20 cellular contexts compared by ENCODE assay signal in the genomic region with DNA sequence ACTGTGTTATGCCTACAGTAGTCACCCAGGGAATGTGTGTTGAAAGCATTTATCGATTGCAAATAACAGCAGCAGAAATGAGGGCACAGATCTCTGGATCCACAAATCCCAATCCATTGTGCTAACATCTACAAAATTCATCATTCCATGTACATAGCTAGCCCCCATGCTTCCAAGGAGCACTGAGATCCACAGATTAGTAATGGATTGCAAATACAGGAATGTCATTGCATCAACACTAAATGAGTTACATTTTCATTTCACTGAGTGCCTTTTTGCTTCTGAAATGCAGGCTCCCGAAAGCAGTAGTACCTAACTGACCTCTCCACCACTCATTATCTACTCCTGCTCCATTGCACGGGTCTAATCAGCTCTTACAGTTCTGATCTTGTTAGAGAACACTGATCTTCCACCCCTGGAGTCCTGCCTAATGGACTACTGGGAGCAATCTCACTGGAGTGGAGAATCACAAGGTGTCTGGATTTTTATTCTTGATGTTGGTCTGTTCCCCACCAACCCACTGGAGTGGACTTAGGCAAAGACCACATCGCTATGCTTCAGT. TPM values are rescaled to one million over a fixed set of nuclear protein-coding genes. Genes with fewer than 3 reads are reported as not detected.
DNase-seq lines count a peak whose midpoint lies in the region; ATAC-seq and TF ChIP-seq lines count a peak whose summit lies in the region.
"Had no signal": no experiment of that assay in that cellular context is flagged by ENCODE, and none has a peak within 500 bp of the region (broad histone marks: within the 10 kb centered on the region; RNA-seq: fewer than 3 reads in every experiment).

No MANE protein-coding gene starts in this region.

- ATAC-seq in activated T-cell treated with anti-CD3 and anti-CD28 coated beads, Interleukin-2, amount 50 U/mL, for 72 hours (replicated peaks in 1 of 2) = no peak
- ATAC-seq: A549 had no signal

- no peak overlapping the region for H4K12ac ChIP-seq in trophoblast cell (ENCODE audit: low read depth, low read length)

- H2AK5ac ChIP-seq in trophoblast cell (ENCODE audit: low read length) = no peak overlapping the region

- H3K4me2 ChIP-seq in trophoblast cell (ENCODE audit: low read length) = no peak overlapping the region
- H3K4me2 ChIP-seq: A549 had no signal

- WGBS in trophoblast cell (ENCODE audit: extremely low coverage, insufficient coverage, insufficient read length) = no CpG with 5 or more reads among the region's 4 CpGs

- no peak overlapping the region for H2BK5ac ChIP-seq in trophoblast cell (ENCODE audit: low read depth, low read length, poor library complexity)

- H3K79me1 ChIP-seq in trophoblast cell (ENCODE audit: low read length) = peaks cover 2% of the 10 kb centered on the region

- H3K36me3 ChIP-seq in HEK293 (ENCODE audit: control insufficient read depth in 2 of 2, insufficient read depth in 1 of 2, low read length in 2 of 2) (no peaks in the 10 kb centered on the region), trophoblast cell (ENCODE audit: control insufficient read depth in 1 of 2, insufficient read depth in 2 of 2, low read length in 2 of 2) (no peaks in the 10 kb centered on the region)

- no peaks in the 10 kb centered on the region for H3K27me3 Mint-ChIP-seq in activated T-cell treated with anti-CD3 and anti-CD28 coated beads, Interleukin-2, amount 50 U/mL, for 72 hours (ENCODE audit: low read depth)
- no peaks in the 10 kb centered on the region for H3K27me3 Mint-ChIP-seq in activated T-cell treated with anti-CD3 and anti-CD28 coated beads, Interleukin-2, amount 50 U/mL, for 24 hours
- peaks cover 42% of the 10 kb centered on the region for H3K27me3 Mint-ChIP-seq in Calu3 (ENCODE audit: unreplicated experiment)
- H3K27me3 Mint-ChIP-seq: CD4-positive, alpha-beta T cell had no signal

- POLR2A ChIA-PET in HEK293 (lab: Yijun Ruan, JAX) (no interaction called here), GM10248 (lab: Yijun Ruan, JAX) (no interaction called here)

- no peaks in the 10 kb centered on the region for H3K4me1 Mint-ChIP-seq in activated T-cell treated with anti-CD3 and anti-CD28 coated beads, Interleukin-2, amount 50 U/mL, for 72 hours (ENCODE audit: low read depth)
- H3K4me1 Mint-ChIP-seq in activated T-cell treated with anti-CD3 and anti-CD28 coated beads, Interleukin-2, amount 50 U/mL, for 24 hours (ENCODE audit: low read depth) = no peaks in the 10 kb centered on the region
- no peaks in the 10 kb centered on the region for H3K4me1 Mint-ChIP-seq in Calu3 (ENCODE audit: low read depth, unreplicated experiment)
- H3K4me1 Mint-ChIP-seq: CD14-positive monocyte; CD8-positive, alpha-beta memory T cell had no signal

- no peak overlapping the region for H3K4ac ChIP-seq in trophoblast cell (ENCODE audit: low read depth, low read length)

- H3K23ac ChIP-seq in trophoblast cell (ENCODE audit: low read length) = no peak overlapping the region

- H3K79me2 ChIP-seq in trophoblast cell (ENCODE audit: control insufficient read depth, insufficient read depth, low read length, poor library complexity) = no peaks in the 10 kb centered on the region

- H3K9me3 ChIP-seq in HEK293 (ENCODE audit: control insufficient read depth, insufficient read depth, low read depth, low read length) (no peaks in the 10 kb centered on the region), trophoblast cell (ENCODE audit: insufficient read depth, low read depth, low read length) (no peaks in the 10 kb centered on the region)
- H3K9me3 ChIP-seq: A549 had no signal

- H3K27me3 ChIP-seq in trophoblast cell (ENCODE audit: insufficient read depth, low read length) = no peaks in the 10 kb centered on the region

- no peaks in the 10 kb centered on the region for H3K36me3 Mint-ChIP-seq in activated T-cell treated with anti-CD3 and anti-CD28 coated beads, Interleukin-2, amount 50 U/mL, for 72 hours (ENCODE audit: insufficient read depth in 2 of 2)
- no peaks in the 10 kb centered on the region for H3K36me3 Mint-ChIP-seq in activated T-cell treated with anti-CD3 and anti-CD28 coated beads, Interleukin-2, amount 50 U/mL, for 24 hours (ENCODE audit: low read depth)
- H3K36me3 Mint-ChIP-seq in Calu3 (ENCODE audit: insufficient read depth, unreplicated experiment) = no peaks in the 10 kb centered on the region
- H3K36me3 Mint-ChIP-seq: CD14-positive monocyte; CD8-positive, alpha-beta memory T cell had no signal

- DNase-seq in activated T-cell treated with anti-CD3 and anti-CD28 coated beads, Interleukin-2, amount 50 U/mL, for 72 hours = no peak
- no peak for DNase-seq in activated T-cell treated with anti-CD3 and anti-CD28 coated beads, Interleukin-2, amount 50 U/mL, for 24 hours
- DNase-seq in NCI-H82 treated with DMSO at 0.1 percent for 48 hours (lab: John Stamatoyannopoulos, UW; ENCODE audit: unreplicated experiment) = peak; percentile 77
- peak; percentile 48 to 88 for DNase-seq in trophoblast cell
- DNase-seq in Calu3 = no peak
- DNase-seq in NCI-H2171 treated with DMSO at 0.1 percent for 48 hours (lab: John Stamatoyannopoulos, UW) = no peak
- DNase-seq in GM10248 (ENCODE audit: extremely low spot score) = no peak
- DNase-seq: 8988T; ACHN; CD4-positive, alpha-beta T cell; CD8-positive, alpha-beta memory T cell; DMS53; DMS79 treated with DMSO at 0.1 percent for 48 hours; GF-D8; H7; HCEC 1CT had no signal

- no TSS peak for BruUV-seq in Calu3 (replicated peaks; lab: Mats Ljungman, UMichigan)

- TF ChIP-seq CTCF in HEK293 (tag by site-specific recombination; IDR thresholded peaks at IDR 0.05) (no peak), Calu3 (IDR thresholded peaks at IDR 0.05; ENCODE audit: unreplicated experiment) (no peak), GM10248 (IDR thresholded peaks at IDR 0.05; ENCODE audit: control extremely low read depth, extremely low read depth, low read depth, missing control alignments) (no peak)

- H4K91ac ChIP-seq in trophoblast cell (ENCODE audit: low read depth, low read length) = no peak overlapping the region

- H3K4me3 Mint-ChIP-seq in activated T-cell treated with anti-CD3 and anti-CD28 coated beads, Interleukin-2, amount 50 U/mL, for 72 hours = no peak overlapping the region
- no peak overlapping the region for H3K4me3 Mint-ChIP-seq in activated T-cell treated with anti-CD3 and anti-CD28 coated beads, Interleukin-2, amount 50 U/mL, for 24 hours
- H3K4me3 Mint-ChIP-seq in Calu3 (ENCODE audit: low read depth, unreplicated experiment) = no peak overlapping the region
- H3K4me3 Mint-ChIP-seq: CD14-positive monocyte; CD4-positive, alpha-beta T cell; CD8-positive, alpha-beta memory T cell had no signal

- H4K8ac ChIP-seq in trophoblast cell (ENCODE audit: low read depth, low read length) = no peak overlapping the region

- H3K4me3 ChIP-seq in HEK293 (ENCODE audit: low read depth, low read length) (no peak overlapping the region), trophoblast cell (ENCODE audit: low read depth, low read length) (no peak overlapping the region)
- H3K4me3 ChIP-seq: A549 had no signal

- peaks cover 3 to 6% of the 10 kb centered on the region in 2 donors for H3K9me3 Mint-ChIP-seq in activated T-cell treated with anti-CD3 and anti-CD28 coated beads, Interleukin-2, amount 50 U/mL, for 72 hours
- H3K9me3 Mint-ChIP-seq in activated T-cell treated with anti-CD3 and anti-CD28 coated beads, Interleukin-2, amount 50 U/mL, for 24 hours = peaks cover 5% of the 10 kb centered on the region
- H3K9me3 Mint-ChIP-seq in Calu3 (ENCODE audit: low read depth, unreplicated experiment) = no peaks in the 10 kb centered on the region
- H3K9me3 Mint-ChIP-seq: CD4-positive, alpha-beta T cell had no signal

- intact Hi-C loops in Calu3 (cut with micrococcal nuclease; ENCODE audit: unreplicated experiment) = loop anchor here (10.0 kb wide), 1 partner anchor 59 kb away; no protein-coding TSS in a partner anchor

- H3K4me1 ChIP-seq in HEK293 (ENCODE audit: control insufficient read depth, insufficient read depth, low read length) = no peaks in the 10 kb centered on the region
- peaks cover 3 to 8% of the 10 kb centered on the region in 2 experiments for H3K4me1 ChIP-seq in trophoblast cell (ENCODE audit: control insufficient read depth in 1 of 2, insufficient read depth in 2 of 2, low read length in 2 of 2)
- H3K4me1 ChIP-seq: A549 had no signal

- H2BK120ac ChIP-seq in trophoblast cell (ENCODE audit: insufficient read depth, low read length, poor library complexity) = no peak overlapping the region

- no peak overlapping the region for H3K9ac ChIP-seq in trophoblast cell (ENCODE audit: low read length)

- H3K27ac ChIP-seq in HEK293 (ENCODE audit: extremely low read depth, low read depth, low read length) = no peak overlapping the region
- H3K27ac ChIP-seq in trophoblast cell (ENCODE audit: low read depth, low read length) = no peak overlapping the region
- H3K27ac ChIP-seq: A549 had no signal

- H3K27ac Mint-ChIP-seq in activated T-cell treated with anti-CD3 and anti-CD28 coated beads, Interleukin-2, amount 50 U/mL, for 72 hours = peak overlapping the region; percentile 16
- H3K27ac Mint-ChIP-seq in activated T-cell treated with anti-CD3 and anti-CD28 coated beads, Interleukin-2, amount 50 U/mL, for 24 hours = no peak overlapping the region
- H3K27ac Mint-ChIP-seq in Calu3 (ENCODE audit: unreplicated experiment) = no peak overlapping the region
- H3K27ac Mint-ChIP-seq: CD14-positive monocyte; CD4-positive, alpha-beta T cell; CD8-positive, alpha-beta memory T cell had no signal

- H3K14ac ChIP-seq in trophoblast cell (ENCODE audit: low read length) = no peak overlapping the region

- no peak overlapping the region for H2AFZ ChIP-seq in trophoblast cell (ENCODE audit: insufficient read depth, low read length, poor library complexity)

- H2BK12ac ChIP-seq in trophoblast cell (ENCODE audit: low read length) = no peak overlapping the region

- CTCF ChIA-PET in HEK293 (lab: Yijun Ruan, JAX) = no interaction called here
- CTCF ChIA-PET in Calu3 (lab: Charles Lee) = no interaction called here
- CTCF ChIA-PET in GM10248 (lab: Yijun Ruan, JAX) = no interaction called here

- no peak overlapping the region for H3K18ac ChIP-seq in trophoblast cell (ENCODE audit: low read length)

TF ChIP-seq in HEK293, 187 proteins besides CTCF, POLR2A, EP300 and RAD21:
- TF ChIP-seq ZBTB17 (tag by site-specific recombination; IDR thresholded peaks at IDR 0.05) (peak; percentile 98), ZNF621 (tag by site-specific recombination; IDR thresholded peaks at IDR 0.05) (no peak)

RNA-seq across cellular contexts. Expression of a gene that starts 30.5 kb away (rescaled TPM):
- total RNA-seq in activated T-cell treated with anti-CD3 and anti-CD28 coated beads, Interleukin-2, amount 50 U/mL, for 72 hours = not detected
- polyA plus RNA-seq in trophoblast cell (2013) = 0.05 and 0.08 TPM in 2 replicates
- not detected in 2 replicates for total RNA-seq in Calu3 (2022)
- total RNA-seq: CD4-positive, alpha-beta T cell; CD8-positive, alpha-beta memory T cell; G401 had no signal
- polyA plus RNA-seq: A549; CD14-positive monocyte; CD8-positive, alpha-beta memory T cell had no signal

RNA-seq across cellular contexts. Expression of a gene that starts 36.7 kb away (rescaled TPM):
- not detected for total RNA-seq in activated T-cell treated with anti-CD3 and anti-CD28 coated beads, Interleukin-2, amount 50 U/mL, for 72 hours
- 0.06 and 0.07 TPM in 2 replicates for polyA plus RNA-seq in trophoblast cell (2013)
- total RNA-seq in Calu3 (2022) = not detected in 2 replicates
- total RNA-seq: CD4-positive, alpha-beta T cell; CD8-positive, alpha-beta memory T cell; G401; H7 had no signal
- polyA plus RNA-seq: CD14-positive monocyte; CD8-positive, alpha-beta memory T cell had no signal

Comparison
In these comparisons a context has a peak if more than half of its experiments do, and no peak if none do; other contexts are left out.
1. DNase-seq: peak in NCI-H82 treated with DMSO at 0.1 percent for 48 hours (single experiment) and trophoblast cell (2 of 2); none in activated T-cell treated with anti-CD3 and anti-CD28 coated beads, Interleukin-2, amount 50 U/mL, for 72 hours (0 of 2), activated T-cell treated with anti-CD3 and anti-CD28 coated beads, Interleukin-2, amount 50 U/mL, for 24 hours (single experiment), Calu3 (single experiment), NCI-H2171 treated with DMSO at 0.1 percent for 48 hours (single experiment) and GM10248 (single experiment).